Comparison of ENCODE assay signal across 24 cellular contexts in genomic region chr2:23477392-23477791, GRCh38.
"Had no signal": no experiment of that assay in that cellular context is flagged by ENCODE, and none has a peak within 500 bp of the region (broad histone marks: within the 10 kb centered on the region; RNA-seq: fewer than 3 reads in every experiment).

No MANE protein-coding gene starts in this region.

- H3K27ac Mint-ChIP-seq: stimulated activated naive B cell treated with anti-CD40 and anti-IgM and Interleukin-4, amounts not matched to agents 10 μg/mL and 1 μg/mL and 100 μg/mL, for 72 hours; stimulated activated naive CD8-positive, alpha-beta T cell treated with anti-CD3 and anti-CD28 coated beads, Interleukin-15, Interleukin-2, amounts not matched to agents 100 ng/mL and 50 ng/mL, for 24 hours had no signal

- H3K9me3 ChIP-seq: esophagus squamous epithelium, heart right ventricle, left ventricle myocardium inferior, lower lobe of right lung, ovary, right lobe of liver, thoracic aorta, tibial nerve, vagina had no signal

- DNase-seq: dermis blood vessel endothelial cell; effector memory CD4-positive, alpha-beta T cell; erythroblast; esophagus squamous epithelium; foreskin melanocyte; glutamatergic neuron; heart right ventricle; hippocampal formation; kidney glomerular epithelial cell; left colon; left ventricle myocardium inferior; lower lobe of right lung; occipital lobe; ovary; stimulated activated CD4-positive, alpha-beta T cell treated with anti-CD3 and anti-CD28 coated beads, Interleukin-2, amount 100 ng/mL, for 24 hours; stimulated activated CD4-positive, alpha-beta T cell treated with anti-CD3 and anti-CD28 coated beads, Interleukin-4, amount 100 ng/mL, for 4 hours; stimulated activated naive B cell treated with anti-CD40 and anti-IgM and Interleukin-4, amounts not matched to agents 10 μg/mL and 1 μg/mL and 100 μg/mL, for 72 hours had no signal

- ATAC-seq: heart right ventricle, left colon, lower lobe of right lung, right lobe of liver had no signal

- H3K4me3 Mint-ChIP-seq: nephron; stimulated activated naive B cell treated with anti-CD40 and anti-IgM and Interleukin-4, amounts not matched to agents 10 μg/mL and 1 μg/mL and 100 μg/mL, for 72 hours; stimulated activated naive CD8-positive, alpha-beta T cell treated with anti-CD3 and anti-CD28 coated beads, Interleukin-15, Interleukin-2, amounts not matched to agents 100 ng/mL and 50 ng/mL, for 24 hours had no signal

- H3K4me3 ChIP-seq: coronary artery, esophagus squamous epithelium, heart right ventricle, left ventricle myocardium inferior, lower lobe of right lung, ovary, right lobe of liver, thoracic aorta, tibial nerve, vagina had no signal

- H3K4me1 Mint-ChIP-seq: stimulated activated naive B cell treated with anti-CD40 and anti-IgM and Interleukin-4, amounts not matched to agents 10 μg/mL and 1 μg/mL and 100 μg/mL, for 72 hours had no signal

- H3K36me3 ChIP-seq: esophagus squamous epithelium, heart right ventricle, left ventricle myocardium inferior, lower lobe of right lung, ovary, right lobe of liver, thoracic aorta, vagina had no signal

- H3K4me1 ChIP-seq: heart right ventricle, left ventricle myocardium inferior, lower lobe of right lung, right lobe of liver had no signal

- H3K36me3 Mint-ChIP-seq: stimulated activated naive B cell treated with anti-CD40 and anti-IgM and Interleukin-4, amounts not matched to agents 10 μg/mL and 1 μg/mL and 100 μg/mL, for 72 hours had no signal

- H3K27me3 ChIP-seq: esophagus squamous epithelium, ovary, right lobe of liver, tibial nerve, vagina had no signal

- H3K27ac ChIP-seq: coronary artery, esophagus squamous epithelium, heart right ventricle, left ventricle myocardium inferior, lower lobe of right lung, ovary, right lobe of liver, thoracic aorta, vagina had no signal

- H3K9me3 Mint-ChIP-seq: nephron; stimulated activated naive B cell treated with anti-CD40 and anti-IgM and Interleukin-4, amounts not matched to agents 10 μg/mL and 1 μg/mL and 100 μg/mL, for 72 hours; stimulated activated naive CD8-positive, alpha-beta T cell treated with anti-CD3 and anti-CD28 coated beads, Interleukin-15, Interleukin-2, amounts not matched to agents 100 ng/mL and 50 ng/mL, for 24 hours had no signal
